7 cellular contexts compared by ENCODE assay signal in genomic region chr19:16327911-16328823, GRCh38. TPM values are rescaled to one million over a fixed set of nuclear protein-coding genes. Genes with fewer than 3 reads are reported as not detected.
DNase-seq lines count a peak whose midpoint lies in the region; ATAC-seq lines count a peak whose summit lies in the region.

No MANE protein-coding gene starts in this region.

- intact Hi-C loops in activated CD4-positive, alpha-beta T cell treated with anti-CD3 and anti-CD28 coated beads for 36 hours (cut with DNase I, micrococcal nuclease), result loop anchor here (2.0 to 5.0 kb wide), 3 partner anchors 15 to 1519 kb away; partner anchors contain the start of gene JAK3 (in 1 of the 2)

- no peak overlapping the region for H3K9ac ChIP-seq in endocrine pancreas (ENCODE audit: control insufficient read depth, insufficient read depth, low read length)

- peak; percentile 19 for ATAC-seq in activated CD4-positive, alpha-beta T cell treated with anti-CD3 and anti-CD28 coated beads for 36 hours
- ATAC-seq in naive thymus-derived CD8-positive, alpha-beta T cell, result no peak
- ATAC-seq in HG02970 (IDR thresholded peaks at IDR 0.05; ENCODE audit: low FRiP score, unreplicated experiment) (no peak), HG03342 (IDR thresholded peaks at IDR 0.05; ENCODE audit: unreplicated experiment) (no peak)

- POLR2A ChIA-PET in activated CD4-positive, alpha-beta T cell treated with anti-CD3 and anti-CD28 coated beads for 36 hours (lab: Charles Lee), result interaction anchor here (0.7 to 3.4 kb wide), 4 partner anchors 11 to 131 kb away, joined by 3 to 27 read pairs (median 15); partner anchors contain the start of gene AP1M1
- POLR2A ChIA-PET in naive thymus-derived CD8-positive, alpha-beta T cell (lab: Charles Lee), result interaction anchor here (0.5 to 32.2 kb wide), 31 partner anchors 8 to 1760 kb away, joined by 3 to 4622 read pairs (median 6); partner anchors contain the start of genes AP1M1, FAM32A and RAB8A

- CTCF ChIA-PET in activated CD4-positive, alpha-beta T cell treated with anti-CD3 and anti-CD28 coated beads for 36 hours (lab: Charles Lee), result interaction anchor here (0.7 to 4.2 kb wide), 11 partner anchors 9 to 1222 kb away, joined by 3 to 25 read pairs (median 3); no protein-coding TSS in a partner anchor

- peaks cover 56% of the 10 kb centered on the region for H3K4me1 Mint-ChIP-seq in activated CD4-positive, alpha-beta T cell treated with anti-CD3 and anti-CD28 coated beads for 36 hours
- H3K4me1 Mint-ChIP-seq in naive thymus-derived CD8-positive, alpha-beta T cell, result peaks cover 26 to 65% (median 53%) of the 10 kb centered on the region in 4 donors

- H3K4me3 ChIP-seq in endocrine pancreas (ENCODE audit: control insufficient read depth, insufficient read depth, low read length), result peak overlapping the region; percentile 32

- no peaks in the 10 kb centered on the region for H3K27me3 ChIP-seq in endocrine pancreas (ENCODE audit: control insufficient read depth, insufficient read depth, low read length)

- peaks cover 26% of the 10 kb centered on the region for H3K27me3 Mint-ChIP-seq in activated CD4-positive, alpha-beta T cell treated with anti-CD3 and anti-CD28 coated beads for 36 hours
- H3K27me3 Mint-ChIP-seq in naive thymus-derived CD8-positive, alpha-beta T cell, result peaks cover 0 to 11% (median 0%) of the 10 kb centered on the region in 5 donors

- DNase-seq in KG1 (lab: John Stamatoyannopoulos, UW) (peak; percentile 64), HK-2 (ENCODE audit: unreplicated experiment) (no peak)
- DNase-seq in activated CD4-positive, alpha-beta T cell treated with anti-CD3 and anti-CD28 coated beads for 36 hours, result peak; percentile 75
- peak; percentile 37 to 85 (median 71) for DNase-seq in naive thymus-derived CD8-positive, alpha-beta T cell

- H3K9me3 Mint-ChIP-seq in activated CD4-positive, alpha-beta T cell treated with anti-CD3 and anti-CD28 coated beads for 36 hours (ENCODE audit: low read depth), result no peaks in the 10 kb centered on the region
- H3K9me3 Mint-ChIP-seq in naive thymus-derived CD8-positive, alpha-beta T cell, result peaks cover 0 to 15% (median 0%) of the 10 kb centered on the region in 9 donors

- H3K4me3 Mint-ChIP-seq in activated CD4-positive, alpha-beta T cell treated with anti-CD3 and anti-CD28 coated beads for 36 hours, result peak overlapping the region; percentile 48
- peak overlapping the region; percentile 82 to 100 (median 99) for H3K4me3 Mint-ChIP-seq in naive thymus-derived CD8-positive, alpha-beta T cell

- peak overlapping the region; percentile 37 for H3K27ac Mint-ChIP-seq in activated CD4-positive, alpha-beta T cell treated with anti-CD3 and anti-CD28 coated beads for 36 hours
- H3K27ac Mint-ChIP-seq in naive thymus-derived CD8-positive, alpha-beta T cell, result peak overlapping the region; percentile 91 to 100 (median 100)

- H3K9me3 ChIP-seq in endocrine pancreas (ENCODE audit: control insufficient read depth, low read length), result no peaks in the 10 kb centered on the region

- no peaks in the 10 kb centered on the region for H3K4me1 ChIP-seq in endocrine pancreas (ENCODE audit: control insufficient read depth, insufficient read depth, low read length)

- peaks cover 2% of the 10 kb centered on the region for H3K36me3 Mint-ChIP-seq in activated CD4-positive, alpha-beta T cell treated with anti-CD3 and anti-CD28 coated beads for 36 hours (ENCODE audit: low read depth)
- H3K36me3 Mint-ChIP-seq in naive thymus-derived CD8-positive, alpha-beta T cell, result peaks cover 36 to 49% (median 43%) of the 10 kb centered on the region in 3 donors

- no peaks in the 10 kb centered on the region for H3K36me3 ChIP-seq in endocrine pancreas (ENCODE audit: control insufficient read depth, insufficient read depth, low read length)

RNA-seq across cellular contexts. Expression of gene KLF2, which starts 3.5 kb away (rescaled TPM):
- total RNA-seq in activated CD4-positive, alpha-beta T cell treated with anti-CD3 and anti-CD28 coated beads for 36 hours, result under 1 TPM; 0.57 to 0.90 TPM
- total RNA-seq in naive thymus-derived CD8-positive, alpha-beta T cell, result 100 to 1,000 TPM; 386 to 393 TPM
- 100 to 1,000 TPM; 115 to 216 (median 166) TPM for polyA plus RNA-seq in naive thymus-derived CD8-positive, alpha-beta T cell

Comparison
In these comparisons a context has a peak if more than half of its experiments do, and no peak if none do; other contexts are left out.
1. RNA of gene KLF2, which starts 3.5 kb away (total RNA-seq): 386 to 393 TPM in naive thymus-derived CD8-positive, alpha-beta T cell; 0.57 to 0.90 TPM in activated CD4-positive, alpha-beta T cell treated with anti-CD3 and anti-CD28 coated beads for 36 hours; every median in the first group is over 100 times any median in the second.